In genomic region chr7:85328599-85328998, GRCh38 we compare ENCODE assay signal across 34 cellular contexts.
"Had no signal": no experiment of that assay in that cellular context is flagged by ENCODE, and none has a peak within 500 bp of the region (broad histone marks: within the 10 kb centered on the region; RNA-seq: fewer than 3 reads in every experiment).

No MANE protein-coding gene starts in this region.

- H3K27me3 Mint-ChIP-seq: activated B cell treated with CpG ODN at 0.5 μM for 24 hours; activated CD4-positive, alpha-beta memory T cell treated with anti-CD3 and anti-CD28 coated beads for 36 hours; activated CD4-positive, alpha-beta T cell treated with anti-CD3 and anti-CD28 coated beads, Interleukin-2, amount 10 ng/mL, durations not matched to agents 24 days and 14 days; activated CD8-positive, alpha-beta T cell treated with anti-CD3 and anti-CD28 coated beads for 36 hours; activated naive CD8-positive, alpha-beta T cell treated with anti-CD3 and anti-CD28 coated beads for 36 hours; activated T-helper 17 cell treated with anti-CD3 and anti-CD28 coated beads, Interleukin-2, amount 50 U/mL, for 72 hours had no signal

- H3K27ac Mint-ChIP-seq: activated B cell treated with CpG ODN at 0.5 μM for 24 hours; activated CD4-positive, alpha-beta memory T cell treated with anti-CD3 and anti-CD28 coated beads for 36 hours; activated CD4-positive, alpha-beta T cell treated with anti-CD3 and anti-CD28 coated beads, Interleukin-2, amount 10 ng/mL, durations not matched to agents 24 days and 14 days; activated CD8-positive, alpha-beta T cell treated with anti-CD3 and anti-CD28 coated beads for 36 hours; activated naive CD4-positive, alpha-beta T cell treated with anti-CD3 and anti-CD28 coated beads for 36 hours; activated naive CD4-positive, alpha-beta T cell treated with anti-CD3 and anti-CD28 coated beads, Interleukin-2, amount 50 U/mL, for 72 hours; activated naive CD8-positive, alpha-beta T cell treated with anti-CD3 and anti-CD28 coated beads for 36 hours; activated T-cell treated with anti-CD3 and anti-CD28 coated beads, Interleukin-2, amount 50 U/mL, for 72 hours; activated T-helper 1 cell treated with anti-CD3 and anti-CD28 coated beads, Interleukin-12 subunit alpha, Interleukin-12 subunit beta, Interleukin-2, Interleukin-4 antibody, amounts not matched to agents 30 ng/mL and 10 ng/mL and 1 ng/mL, durations not matched to agents 14 hours and 24 hours and 36 hours; activated T-helper 17 cell treated with anti-CD3 and anti-CD28 coated beads, Interleukin-2, amount 50 U/mL, for 72 hours; T-helper 1 cell treated with Interleukin-12 subunit alpha and Interleukin-12 subunit beta and Interleukin-4 antibody, amounts not matched to agents 30 μg/mL and 1 μg/mL, for 36 hours; T-helper 2 cell treated with Interferon-gamma antibody and Interleukin-4, amounts not matched to agents 5 μg/mL and 100 μg/mL, for 36 hours had no signal

- DNase-seq: activated B cell treated with CpG ODN at 0.5 μM for 24 hours; activated CD4-positive, alpha-beta memory T cell treated with anti-CD3 and anti-CD28 coated beads for 36 hours; activated CD4-positive, alpha-beta T cell treated with anti-CD3 and anti-CD28 coated beads for 4 hours; activated CD4-positive, alpha-beta T cell treated with anti-CD3 and anti-CD28 coated beads, Interleukin-2, amount 10 ng/mL, durations not matched to agents 24 days and 14 days; activated CD4-positive, alpha-beta T cell treated with anti-CD3 and anti-CD28 coated beads, Interleukin-2, amount 50 U/mL, for 1 hour; activated CD4-positive, alpha-beta T cell treated with anti-CD3 and anti-CD28 coated beads, Interleukin-2, amount 50 U/mL, for 4 hours; activated CD4-positive, CD25-positive, alpha-beta regulatory T cell treated with anti-CD3 and anti-CD28 coated beads, Interleukin-2, amount 50 U/mL, for 72 hours; activated CD8-positive, alpha-beta memory T cell treated with anti-CD3 and anti-CD28 coated beads, Interleukin-2, amount 50 U/mL, for 4 hours; activated CD8-positive, alpha-beta T cell treated with anti-CD3 and anti-CD28 coated beads for 36 hours; activated effector memory CD4-positive, alpha-beta T cell treated with anti-CD3 and anti-CD28 coated beads, Interleukin-2, amount 50 U/mL, for 16 hours; activated gamma-delta T cell treated with Interleukin-2 at 50 U/mL for 16 hours; activated naive CD4-positive, alpha-beta T cell; activated naive CD4-positive, alpha-beta T cell treated with anti-CD3 and anti-CD28 coated beads for 36 hours; activated naive CD4-positive, alpha-beta T cell treated with anti-CD3 and anti-CD28 coated beads, Interleukin-2, amount 50 U/mL, for 16 hours; activated naive CD8-positive, alpha-beta T cell treated with anti-CD3 and anti-CD28 coated beads for 36 hours; activated T-cell treated with anti-CD3 and anti-CD28 coated beads for 4 hours; activated T-cell treated with anti-CD3 and anti-CD28 coated beads, Interleukin-2, amount 50 U/mL, for 1 hour; activated T-cell treated with anti-CD3 and anti-CD28 coated beads, Interleukin-2, amount 50 U/mL, for 4 hours; activated T-cell treated with anti-CD3 and anti-CD28 coated beads, Interleukin-2, amount 50 U/mL, for 72 hours; amniotic stem cell; aorta; body of pancreas; brain microvascular endothelial cell; central memory CD4-positive, alpha-beta T cell; cerebellar nuclear complex; T-helper 2 cell; T-helper 9 cell had no signal

- H3K9me3 ChIP-seq: body of pancreas, breast epithelium had no signal

- H3K4me1 Mint-ChIP-seq: activated B cell treated with CpG ODN at 0.5 μM for 24 hours; activated CD4-positive, alpha-beta T cell treated with anti-CD3 and anti-CD28 coated beads, Interleukin-2, amount 10 ng/mL, durations not matched to agents 24 days and 14 days; activated naive CD8-positive, alpha-beta T cell treated with anti-CD3 and anti-CD28 coated beads for 36 hours; activated T-helper 17 cell treated with anti-CD3 and anti-CD28 coated beads, Interleukin-2, amount 50 U/mL, for 72 hours had no signal

- H3K4me3 Mint-ChIP-seq: activated B cell treated with CpG ODN at 0.5 μM for 24 hours; activated CD4-positive, alpha-beta memory T cell treated with anti-CD3 and anti-CD28 coated beads for 36 hours; activated CD4-positive, alpha-beta T cell treated with anti-CD3 and anti-CD28 coated beads, Interleukin-2, amount 10 ng/mL, durations not matched to agents 24 days and 14 days; activated CD8-positive, alpha-beta T cell treated with anti-CD3 and anti-CD28 coated beads for 36 hours; activated naive CD4-positive, alpha-beta T cell treated with anti-CD3 and anti-CD28 coated beads for 36 hours; activated naive CD8-positive, alpha-beta T cell treated with anti-CD3 and anti-CD28 coated beads for 36 hours; activated T-cell treated with anti-CD3 and anti-CD28 coated beads, Interleukin-2, amount 50 U/mL, for 4 hours; activated T-cell treated with anti-CD3 and anti-CD28 coated beads, Interleukin-2, amount 50 U/mL, for 72 hours; activated T-helper 1 cell treated with anti-CD3 and anti-CD28 coated beads, Interleukin-12 subunit alpha, Interleukin-12 subunit beta, Interleukin-2, Interleukin-4 antibody, amounts not matched to agents 30 ng/mL and 10 ng/mL and 1 ng/mL, durations not matched to agents 14 hours and 24 hours and 36 hours; activated T-helper 17 cell treated with anti-CD3 and anti-CD28 coated beads, Interleukin-2, amount 50 U/mL, for 72 hours; T-helper 1 cell treated with Interleukin-12 subunit alpha and Interleukin-12 subunit beta and Interleukin-4 antibody, amounts not matched to agents 30 μg/mL and 1 μg/mL, for 36 hours; T-helper 2 cell treated with Interferon-gamma antibody and Interleukin-4, amounts not matched to agents 5 μg/mL and 100 μg/mL, for 36 hours had no signal

- ATAC-seq: activated CD8-positive, alpha-beta T cell treated with anti-CD3 and anti-CD28 coated beads for 36 hours; activated naive CD4-positive, alpha-beta T cell treated with anti-CD3 and anti-CD28 coated beads, Interleukin-2, amount 50 U/mL, for 72 hours; activated T-cell treated with anti-CD3 and anti-CD28 coated beads, Interleukin-2, amount 50 U/mL, for 4 hours; activated T-cell treated with anti-CD3 and anti-CD28 coated beads, Interleukin-2, amount 50 U/mL, for 72 hours; activated T-helper 17 cell treated with anti-CD3 and anti-CD28 coated beads, Interleukin-2, amount 50 U/mL, for 72 hours; body of pancreas had no signal

- H3K4me3 ChIP-seq: body of pancreas, breast epithelium had no signal

- H3K9me3 Mint-ChIP-seq: activated B cell treated with CpG ODN at 0.5 μM for 24 hours; activated CD4-positive, alpha-beta memory T cell treated with anti-CD3 and anti-CD28 coated beads for 36 hours; activated CD4-positive, alpha-beta T cell treated with anti-CD3 and anti-CD28 coated beads, Interleukin-2, amount 10 ng/mL, durations not matched to agents 24 days and 14 days; activated naive CD4-positive, alpha-beta T cell treated with anti-CD3 and anti-CD28 coated beads for 36 hours; activated naive CD8-positive, alpha-beta T cell treated with anti-CD3 and anti-CD28 coated beads for 36 hours; activated T-cell treated with anti-CD3 and anti-CD28 coated beads, Interleukin-2, amount 50 U/mL, for 72 hours; activated T-helper 1 cell treated with anti-CD3 and anti-CD28 coated beads, Interleukin-12 subunit alpha, Interleukin-12 subunit beta, Interleukin-2, Interleukin-4 antibody, amounts not matched to agents 30 ng/mL and 10 ng/mL and 1 ng/mL, durations not matched to agents 14 hours and 24 hours and 36 hours; T-helper 1 cell treated with Interleukin-12 subunit alpha and Interleukin-12 subunit beta and Interleukin-4 antibody, amounts not matched to agents 30 μg/mL and 1 μg/mL, for 36 hours; T-helper 2 cell treated with Interferon-gamma antibody and Interleukin-4, amounts not matched to agents 5 μg/mL and 100 μg/mL, for 36 hours had no signal

- H3K36me3 ChIP-seq: brain microvascular endothelial cell, breast epithelium had no signal

- H3K27me3 ChIP-seq: body of pancreas, brain microvascular endothelial cell, breast epithelium had no signal

- H3K27ac ChIP-seq: body of pancreas, brain microvascular endothelial cell, breast epithelium, VCaP had no signal

- H3K36me3 Mint-ChIP-seq: activated CD4-positive, alpha-beta memory T cell treated with anti-CD3 and anti-CD28 coated beads for 36 hours; activated naive CD4-positive, alpha-beta T cell treated with anti-CD3 and anti-CD28 coated beads, Interleukin-2, amount 50 U/mL, for 72 hours; activated naive CD8-positive, alpha-beta T cell treated with anti-CD3 and anti-CD28 coated beads for 36 hours had no signal

- H3K4me1 ChIP-seq: body of pancreas, breast epithelium had no signal
